19 cellular contexts compared by ENCODE assay signal in genomic region chr7:91168766-91169518, GRCh38.
A peak's percentile ranks its signal among the peaks of the same experiment; 100 is the strongest.
DNase-seq lines count a peak whose midpoint lies in the region; ATAC-seq and TF ChIP-seq lines count a peak whose summit lies in the region.
"Had no signal": no experiment of that assay in that cellular context is flagged by ENCODE, and none has a peak within 500 bp of the region (broad histone marks: within the 10 kb centered on the region; RNA-seq: fewer than 3 reads in every experiment).

No MANE protein-coding gene starts in this region.

- peaks cover 27% of the 10 kb centered on the region for H3K4me1 Mint-ChIP-seq in activated B cell treated with CpG ODN at 0.5 μM for 24 hours
- H3K4me1 Mint-ChIP-seq: CD4-positive, alpha-beta memory T cell had no signal

- no peak overlapping the region for H3K4me3 Mint-ChIP-seq in activated B cell treated with CpG ODN at 0.5 μM for 24 hours
- H3K4me3 Mint-ChIP-seq: CD4-positive, alpha-beta memory T cell; mesothelial cell of epicardium; stimulated activated naive CD8-positive, alpha-beta T cell treated with anti-CD3 and anti-CD28 coated beads, Interleukin-15, Interleukin-2, amounts not matched to agents 100 ng/mL and 50 ng/mL, for 24 hours had no signal

- peaks cover 24% of the 10 kb centered on the region for H3K36me3 Mint-ChIP-seq in activated B cell treated with CpG ODN at 0.5 μM for 24 hours (ENCODE audit: low read depth)
- H3K36me3 Mint-ChIP-seq: CD4-positive, alpha-beta memory T cell had no signal

- no peak for TF ChIP-seq POLR2A in lower leg skin (IDR thresholded peaks at IDR 0.05)

- intact Hi-C loops in activated B cell treated with CpG ODN at 0.5 μM for 24 hours (cut with micrococcal nuclease), result no loop called here
- intact Hi-C loops in lower leg skin (cut with DNase I; ENCODE audit: low total_unique reads), result no loop called here

- TF ChIP-seq CTCF in activated B cell treated with CpG ODN at 0.5 μM for 24 hours (IDR thresholded peaks at IDR 0.05) (no peak), foreskin fibroblast (IDR thresholded peaks at IDR 0.05; ENCODE audit: low read depth, low read length) (no peak), lower leg skin (IDR thresholded peaks at IDR 0.05) (no peak)

- H3K27ac Mint-ChIP-seq in activated B cell treated with CpG ODN at 0.5 μM for 24 hours, result peak overlapping the region; percentile 50
- H3K27ac Mint-ChIP-seq: CD4-positive, alpha-beta memory T cell; mesothelial cell of epicardium; stimulated activated naive CD8-positive, alpha-beta T cell treated with anti-CD3 and anti-CD28 coated beads, Interleukin-15, Interleukin-2, amounts not matched to agents 100 ng/mL and 50 ng/mL, for 24 hours had no signal

- ATAC-seq in activated B cell treated with CpG ODN at 0.5 μM for 24 hours (ENCODE audit: low read depth) (no peak), GM21576 (IDR thresholded peaks at IDR 0.05; ENCODE audit: unreplicated experiment) (no peak)

- H3K4me3 ChIP-seq in foreskin fibroblast (ENCODE audit: low read depth in 1 of 2, low read length in 2 of 2), result peak overlapping the region in 1 of 2 donors; percentile 31
- H3K4me3 ChIP-seq in lower leg skin (ENCODE audit: low read depth, poor library complexity, severe bottlenecking), result no peak overlapping the region
- H3K4me3 ChIP-seq: smooth muscle cell had no signal

- H3K9me3 Mint-ChIP-seq in activated B cell treated with CpG ODN at 0.5 μM for 24 hours, result no peaks in the 10 kb centered on the region
- H3K9me3 Mint-ChIP-seq: stimulated activated naive CD8-positive, alpha-beta T cell treated with anti-CD3 and anti-CD28 coated beads, Interleukin-15, Interleukin-2, amounts not matched to agents 100 ng/mL and 50 ng/mL, for 24 hours had no signal

- H3K27me3 Mint-ChIP-seq in activated B cell treated with CpG ODN at 0.5 μM for 24 hours, result no peaks in the 10 kb centered on the region
- H3K27me3 Mint-ChIP-seq: CD4-positive, alpha-beta memory T cell; stimulated activated naive CD8-positive, alpha-beta T cell treated with anti-CD3 and anti-CD28 coated beads, Interleukin-15, Interleukin-2, amounts not matched to agents 100 ng/mL and 50 ng/mL, for 24 hours had no signal

- 80 to 83% methylated on average over 10 of the region's 10 CpGs for WGBS in lower leg skin, 2 donors

- POLR2A ChIA-PET in activated B cell treated with CpG ODN at 0.5 μM for 24 hours (lab: Charles Lee), result no interaction called here

- DNase-seq in NCI-H82 (lab: John Stamatoyannopoulos, UW), result peak; percentile 16
- no peak for DNase-seq in NCI-H82 treated with DMSO at 0.1 percent for 48 hours (lab: John Stamatoyannopoulos, UW; ENCODE audit: unreplicated experiment)
- no peak for DNase-seq in activated B cell treated with CpG ODN at 0.5 μM for 24 hours
- peak; percentile 53 to 73 for DNase-seq in foreskin fibroblast
- DNase-seq in smooth muscle cell of the brain vasculature (ENCODE audit: low read depth, low spot score), result peak; percentile 79
- no peak for DNase-seq in NCI-H2196 (lab: John Stamatoyannopoulos, UW; ENCODE audit: unreplicated experiment)
- no peak for DNase-seq in lower leg skin (ENCODE audit: low spot score in 2 of 2)
- DNase-seq: activated CD4-positive, alpha-beta T cell treated with anti-CD3 and anti-CD28 coated beads for 4 hours; activated naive CD4-positive, alpha-beta T cell treated with Interleukin-2 at 50 U/mL for 16 hours; CD4-positive, alpha-beta memory T cell; central memory CD4-positive, alpha-beta T cell; GF-D8; MM.1S; SIG-M5; T-helper 9 cell had no signal

- CTCF ChIA-PET in activated B cell treated with CpG ODN at 0.5 μM for 24 hours (lab: Charles Lee), result no interaction called here

Comparison
In these comparisons a context has a peak if more than half of its experiments do, and no peak if none do; other contexts are left out.
1. DNase-seq: peak in NCI-H82 (single experiment), foreskin fibroblast (2 of 2) and smooth muscle cell of the brain vasculature (single experiment); none in NCI-H82 treated with DMSO at 0.1 percent for 48 hours (single experiment), activated B cell treated with CpG ODN at 0.5 μM for 24 hours (single experiment), NCI-H2196 (single experiment) and lower leg skin (0 of 2).